ENCODE assay signal across 23 cellular contexts in the genomic region with DNA sequence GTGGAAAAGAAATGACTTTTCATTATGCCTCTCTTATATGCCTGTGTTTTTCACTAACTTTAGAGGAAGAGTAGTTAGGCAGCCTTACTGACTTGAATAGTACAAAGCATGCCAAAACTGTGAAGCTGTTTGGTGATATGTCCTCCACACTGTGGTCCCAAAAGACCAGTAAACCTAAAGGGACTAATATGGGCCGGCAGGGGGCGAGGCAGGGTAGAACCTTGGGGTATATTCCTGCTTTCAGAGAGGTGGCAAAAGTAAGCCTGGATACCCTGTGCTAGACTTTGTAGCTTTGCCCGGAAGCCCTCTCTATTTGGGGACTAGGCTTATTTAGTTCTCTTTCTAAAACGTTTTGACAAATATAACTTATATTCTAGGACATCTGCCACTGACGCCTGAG. TPM values are rescaled to one million over a fixed set of nuclear protein-coding genes. Genes with fewer than 3 reads are reported as not detected.
DNase-seq lines count a peak whose midpoint lies in the region; FAIRE-seq and TF ChIP-seq lines count a peak whose summit lies in the region.
"Had no signal": no experiment of that assay in that cellular context is flagged by ENCODE, and none has a peak within 500 bp of the region (broad histone marks: within the 10 kb centered on the region; RNA-seq: fewer than 3 reads in every experiment).

No MANE protein-coding gene starts in this region.

- no peak for DNase-seq in T-helper 2 cell treated with Interferon-gamma antibody and Interleukin-4, amounts not matched to agents 5 μg/mL and 100 μg/mL, for 36 hours (ENCODE audit: low spot score)
- DNase-seq in T-helper 2 cell (no peak), SK-MEL-5 (ENCODE audit: low read depth, low spot score) (peak; percentile 46), fibroblast of pulmonary artery (ENCODE audit: low read depth) (no peak), neural progenitor cell (ENCODE audit: low spot score) (peak; percentile 59), adrenal gland (no peak), GM19239 (ENCODE audit: insufficient read length, low spot score) (no peak)
- DNase-seq in activated naive CD4-positive, alpha-beta T cell treated with anti-CD3 and anti-CD28 coated beads, Interleukin-2, amount 50 U/mL, for 16 hours, result no peak
- DNase-seq: activated CD8-positive, alpha-beta memory T cell treated with anti-CD3 and anti-CD28 coated beads, Interleukin-2, amount 50 U/mL, for 4 hours; activated naive CD4-positive, alpha-beta T cell treated with anti-CD3 and anti-CD28 coated beads, Interleukin-2, amount 10 ng/mL, durations not matched to agents 7 days and 5 days; KBM-7; naive thymus-derived CD4-positive, alpha-beta T cell; NCI-H1092; NCI-H2171 treated with DMSO at 0.1 percent for 48 hours; stimulated activated CD4-positive, alpha-beta T cell treated with anti-CD3 and anti-CD28 coated beads, Interleukin-15, amount 100 ng/mL, for 24 hours; T-cell; uterus had no signal

- intact Hi-C loops in adrenal gland (cut with DNase I), result no loop called here

- in situ Hi-C loops in SK-MEL-5 (cut with HindIII; ENCODE audit: low pct_unique_long_range_greater_than_20kb, low sequenced_read_pairs), result no loop called here

- peaks cover 13% of the 10 kb centered on the region for H3F3A ChIP-seq in neural progenitor cell (ENCODE audit: low read depth)

- peaks cover 10% of the 10 kb centered on the region for H3K36me3 Mint-ChIP-seq in T-helper 2 cell treated with Interferon-gamma antibody and Interleukin-4, amounts not matched to agents 5 μg/mL and 100 μg/mL, for 36 hours (ENCODE audit: low read depth)
- H3K36me3 Mint-ChIP-seq in neural progenitor cell, result peaks cover 3% of the 10 kb centered on the region

- no peaks in the 10 kb centered on the region for H3K27me3 Mint-ChIP-seq in T-helper 2 cell treated with Interferon-gamma antibody and Interleukin-4, amounts not matched to agents 5 μg/mL and 100 μg/mL, for 36 hours (ENCODE audit: low read depth)
- no peaks in the 10 kb centered on the region for H3K27me3 Mint-ChIP-seq in neural progenitor cell (ENCODE audit: insufficient read depth, low read depth)
- H3K27me3 Mint-ChIP-seq: activated naive CD4-positive, alpha-beta T cell treated with anti-CD3 and anti-CD28 coated beads, Interleukin-2, amount 10 ng/mL, durations not matched to agents 7 days and 5 days; brain; naive thymus-derived CD4-positive, alpha-beta T cell; T-cell had no signal

- H3K4me3 ChIP-seq in fibroblast of pulmonary artery (replicated peaks; ENCODE audit: low read depth, low read length) (no peak overlapping the region), neural progenitor cell (no peak overlapping the region), adrenal gland (no peak overlapping the region)
- H3K4me3 ChIP-seq: uterus had no signal

- peaks cover 17% of the 10 kb centered on the region for H3K4me1 Mint-ChIP-seq in T-helper 2 cell treated with Interferon-gamma antibody and Interleukin-4, amounts not matched to agents 5 μg/mL and 100 μg/mL, for 36 hours (ENCODE audit: low read depth)
- peaks cover 9% of the 10 kb centered on the region for H3K4me1 Mint-ChIP-seq in neural progenitor cell
- H3K4me1 Mint-ChIP-seq: brain had no signal

- no peak overlapping the region for H3K4me2 ChIP-seq in neural progenitor cell

- TF ChIP-seq POLR2A in adrenal gland (IDR thresholded peaks at IDR 0.05), result no peak

- WGBS in adrenal gland, 4 donors, result 81 to 86% (median 83%) methylated on average over 5 of the region's 5 CpGs

- H3K27me3 ChIP-seq in neural progenitor cell, result no peaks in the 10 kb centered on the region
- no peaks in the 10 kb centered on the region for H3K27me3 ChIP-seq in adrenal gland
- H3K27me3 ChIP-seq: uterus had no signal

- H3K27ac ChIP-seq in neural progenitor cell (no peak overlapping the region), adrenal gland (no peak overlapping the region)
- H3K27ac ChIP-seq: uterus had no signal

- H2AFZ ChIP-seq in neural progenitor cell (replicated peaks), result no peak overlapping the region

- H3K9me3 ChIP-seq in neural progenitor cell (ENCODE audit: low read depth) (no peaks in the 10 kb centered on the region), adrenal gland (replicated peaks in 1 of 3) (no peaks in the 10 kb centered on the region)
- H3K9me3 ChIP-seq: uterus had no signal

- peak overlapping the region; percentile 15 for H3K27ac Mint-ChIP-seq in T-helper 2 cell treated with Interferon-gamma antibody and Interleukin-4, amounts not matched to agents 5 μg/mL and 100 μg/mL, for 36 hours
- H3K27ac Mint-ChIP-seq in neural progenitor cell, result no peak overlapping the region
- H3K27ac Mint-ChIP-seq: brain, CD14-positive monocyte, T-cell had no signal

- H3K4me1 ChIP-seq in neural progenitor cell (peaks cover 12% of the 10 kb centered on the region), adrenal gland (replicated peaks in 1 of 2) (no peaks in the 10 kb centered on the region)
- H3K4me1 ChIP-seq: uterus had no signal

- H3K9ac ChIP-seq in neural progenitor cell, result no peak overlapping the region

- no peaks in the 10 kb centered on the region for H3K9me3 Mint-ChIP-seq in T-helper 2 cell treated with Interferon-gamma antibody and Interleukin-4, amounts not matched to agents 5 μg/mL and 100 μg/mL, for 36 hours
- H3K9me3 Mint-ChIP-seq in neural progenitor cell, result no peaks in the 10 kb centered on the region
- H3K9me3 Mint-ChIP-seq: activated naive CD4-positive, alpha-beta T cell treated with anti-CD3 and anti-CD28 coated beads, Interleukin-2, amount 10 ng/mL, durations not matched to agents 7 days and 5 days; brain; T-cell had no signal

- H3K79me2 ChIP-seq in neural progenitor cell (ENCODE audit: low read depth), result peaks cover 14% of the 10 kb centered on the region

- H3K4me3 Mint-ChIP-seq in T-helper 2 cell treated with Interferon-gamma antibody and Interleukin-4, amounts not matched to agents 5 μg/mL and 100 μg/mL, for 36 hours, result no peak overlapping the region
- H3K4me3 Mint-ChIP-seq in neural progenitor cell, result no peak overlapping the region
- H3K4me3 Mint-ChIP-seq: activated naive CD4-positive, alpha-beta T cell treated with anti-CD3 and anti-CD28 coated beads, Interleukin-2, amount 10 ng/mL, durations not matched to agents 7 days and 5 days; brain; CD14-positive monocyte; T-cell had no signal

- FAIRE-seq in GM19239 (lab: Jason Lieb, UNC), result no peak
- FAIRE-seq: A204.1, GM18507 had no signal

- H3K36me3 ChIP-seq in neural progenitor cell (no peaks in the 10 kb centered on the region), adrenal gland (replicated peaks in 1 of 2) (no peaks in the 10 kb centered on the region)
- H3K36me3 ChIP-seq: uterus had no signal

- H4K20me1 ChIP-seq in neural progenitor cell (ENCODE audit: low read depth), result peaks cover 6% of the 10 kb centered on the region

- TF ChIP-seq CTCF in fibroblast of pulmonary artery (IDR thresholded peaks at IDR 0.05; ENCODE audit: low read length, missing control alignments) (peak; percentile 30), neural progenitor cell (IDR thresholded peaks at IDR 0.05) (peak; percentile 58), adrenal gland (IDR thresholded peaks at IDR 0.05) (no peak)

RNA-seq across cellular contexts. Expression of gene VWA3A, which starts 36.5 kb away (rescaled TPM):
- total RNA-seq in SK-MEL-5 (2014; rRNA removed; shearing (Covaris generic)), result not detected in 2 replicates
- not detected in 2 replicates for polyA plus RNA-seq in SK-MEL-5 (2015; cell fraction: cytosol; rRNA removed)
- not detected in 2 replicates for polyA plus RNA-seq in SK-MEL-5 (2015; cell fraction: nucleus; rRNA removed)
- total RNA-seq in neural progenitor cell (ENCODE audit: low replicate concordance), result 0.56 and 1.0 TPM in 2 replicates
- under 1 TPM in 2 of 8 donors, not detected in 6; 0.19 to 0.32 TPM for total RNA-seq in adrenal gland
- under 1 TPM; 0.27 to 0.72 (median 0.35) TPM for polyA plus RNA-seq in adrenal gland
- total RNA-seq: lung microvascular endothelial cell had no signal
- polyA plus RNA-seq: CD14-positive monocyte; naive thymus-derived CD4-positive, alpha-beta T cell had no signal

RNA-seq across cellular contexts. Expression of gene MOSMO, which starts 48.0 kb away (rescaled TPM):
- 15.1 and 16.4 TPM in 2 replicates for total RNA-seq in SK-MEL-5 (2014; rRNA removed; shearing (Covaris generic))
- polyA plus RNA-seq in SK-MEL-5 (2015; cell fraction: cytosol; rRNA removed), result 11.0 and 11.9 TPM in 2 replicates
- polyA plus RNA-seq in SK-MEL-5 (2015; cell fraction: nucleus; rRNA removed), result 43.1 and 45.3 TPM in 2 replicates
- total RNA-seq in neural progenitor cell (ENCODE audit: low replicate concordance) (22.9 and 35.2 TPM in 2 replicates), adrenal gland (10 to 100 TPM; 13.3 to 49.0 (median 26.2) TPM)
- 10 to 100 TPM; 11.7 to 24.2 (median 18.0) TPM for polyA plus RNA-seq in adrenal gland

RNA-seq across cellular contexts. Expression of gene PDZD9, which starts 55.0 kb away (rescaled TPM):
- total RNA-seq in SK-MEL-5 (2014; rRNA removed; shearing (Covaris generic)), result not detected in 2 replicates
- not detected in 2 replicates for polyA plus RNA-seq in SK-MEL-5 (2015; cell fraction: cytosol; rRNA removed)
- polyA plus RNA-seq in SK-MEL-5 (2015; cell fraction: nucleus; rRNA removed), result not detected in 2 replicates
- total RNA-seq in neural progenitor cell (ENCODE audit: low replicate concordance) (not detected in 2 replicates), adrenal gland (under 1 TPM in 1 of 8 donors, not detected in 7; 0.61 TPM)
- polyA plus RNA-seq in adrenal gland, result not detected
- total RNA-seq: fibroblast of lung; lung microvascular endothelial cell; naive thymus-derived CD4-positive, alpha-beta T cell; T-cell; uterus had no signal
- polyA plus RNA-seq: fibroblast of lung had no signal

Comparison
In these comparisons a context has a peak if more than half of its experiments do, and no peak if none do; other contexts are left out.
1. DNase-seq: peak in SK-MEL-5 (single experiment) and neural progenitor cell (single experiment); none in T-helper 2 cell treated with Interferon-gamma antibody and Interleukin-4, amounts not matched to agents 5 μg/mL and 100 μg/mL, for 36 hours (single experiment), T-helper 2 cell (0 of 5), fibroblast of pulmonary artery (single experiment), adrenal gland (0 of 7), GM19239 (single experiment) and activated naive CD4-positive, alpha-beta T cell treated with anti-CD3 and anti-CD28 coated beads, Interleukin-2, amount 50 U/mL, for 16 hours (single experiment).
2. CTCF ChIP-seq: peak in fibroblast of pulmonary artery (single experiment) and neural progenitor cell (single experiment); none in adrenal gland (0 of 6).